Comparison of ENCODE assay signal across 9 cellular contexts in genomic region chrX:2351999-2352995, GRCh38.
DNase-seq lines count a peak whose midpoint lies in the region; ATAC-seq, FAIRE-seq and TF ChIP-seq lines count a peak whose summit lies in the region.
"Had no signal": no experiment of that assay in that cellular context is flagged by ENCODE, and none has a peak within 500 bp of the region (broad histone marks: within the 10 kb centered on the region; RNA-seq: fewer than 3 reads in every experiment).

No MANE protein-coding gene starts in this region.

- no peak for TF ChIP-seq POLR2A in H1 (IDR thresholded peaks at IDR 0.05; ENCODE audit: control extremely low read depth in 1 of 2, low read depth in 2 of 2, low read length in 2 of 2)

- WGBS in H1 (ENCODE audit: extremely low coverage in 1 of 2, insufficient coverage in 1 of 2, insufficient read length in 1 of 2, insufficient replicate concordance in 2 of 2, low coverage in 1 of 2, low lambda C conversion rate in 2 of 2, missing lambda C conversion rate in 1 of 2), 2 experiments = 91% methylated on average over 19 of the region's 19 CpGs; no CpG with 5 or more reads in 1 of the 2 experiments
- WGBS in mesodermal cell (ENCODE audit: insufficient coverage in 2 of 2), 2 experiments = 74 to 81% methylated on average over 12 to 16 of the region's 19 CpGs

- TF ChIP-seq CTCF in AG09319 (IDR thresholded peaks at IDR 0.05; ENCODE audit: low read depth, low read length) = no peak
- TF ChIP-seq CTCF in H1 (IDR thresholded peaks at IDR 0.05; ENCODE audit: control extremely low read depth in 1 of 3, insufficient read depth in 1 of 3, low read depth in 1 of 3, low read length in 3 of 3) = no peak
- TF ChIP-seq CTCF in WERI-Rb-1 (IDR thresholded peaks at IDR 0.05; ENCODE audit: low read depth, low read length) = no peak
- TF ChIP-seq CTCF in mucosa of descending colon (IDR thresholded peaks at IDR 0.05) = no peak

- H3K4me2 ChIP-seq in H1 (ENCODE audit: insufficient read depth in 1 of 2, low read depth in 2 of 2, low read length in 2 of 2) = no peak overlapping the region

- H2BK12ac ChIP-seq in H1 (ENCODE audit: low read depth, low read length) = no peak overlapping the region

- H3K4ac ChIP-seq in H1 (replicated peaks; ENCODE audit: insufficient read length, low read depth, low read length) = no peak overlapping the region

- intact Hi-C loops in mucosa of descending colon (cut with DNase I, micrococcal nuclease) = no loop called here

- H2BK20ac ChIP-seq in H1 (ENCODE audit: low read length) = no peak overlapping the region

- H3K23me2 ChIP-seq in H1 (ENCODE audit: low read depth, low read length) = no peaks in the 10 kb centered on the region

- CTCF ChIA-PET in H1 (lab: Charles Lee; ENCODE audit: partially characterized antibody) = no interaction called here

- H3K4me1 ChIP-seq in H1 (replicated peaks in 1 of 4; ENCODE audit: control insufficient read depth in 3 of 4, insufficient read depth in 4 of 4, low read length in 3 of 4) = no peaks in the 10 kb centered on the region
- H3K4me1 ChIP-seq in mesodermal cell (ENCODE audit: control insufficient read depth, insufficient read depth, low read length, poor library complexity, severe bottlenecking) = peaks cover 28% of the 10 kb centered on the region
- H3K4me1 ChIP-seq in mucosa of descending colon (ENCODE audit: low read depth) = no peaks in the 10 kb centered on the region

- H3K27ac ChIP-seq in H1 (ENCODE audit: low read depth, low read length) (no peak overlapping the region), mesodermal cell (ENCODE audit: low read depth, low read length, severe bottlenecking) (peak overlapping the region; percentile 84), WERI-Rb-1 (no peak overlapping the region)

- H3K4me3 ChIP-seq in H1 (ENCODE audit: extremely low read depth in 1 of 4, insufficient read depth in 2 of 4, low read depth in 3 of 4, low read length in 4 of 4) (no peak overlapping the region), mesodermal cell (ENCODE audit: extremely low read depth, insufficient read depth, low read length, poor library complexity, severe bottlenecking) (no peak overlapping the region), WERI-Rb-1 (ENCODE audit: low read depth, low read length) (no peak overlapping the region), mucosa of descending colon (no peak overlapping the region)

- no peak overlapping the region for H2BK15ac ChIP-seq in H1 (ENCODE audit: low read length)

- 0 out of 4 replicates have a peak, but pooled peaks cover 0 to 3% of the 10 kb centered on the region in 2 experiments for H3K79me2 ChIP-seq in H1 (ENCODE audit: control insufficient read depth in 1 of 2, insufficient read depth in 2 of 2, low read length in 2 of 2)

- POLR2A ChIA-PET in H1 (lab: Charles Lee; ENCODE audit: partially characterized antibody) = no interaction called here

- no peak overlapping the region for H3K23ac ChIP-seq in H1 (ENCODE audit: insufficient read length)

- no peak overlapping the region for H3K14ac ChIP-seq in H1 (ENCODE audit: insufficient read length)

- H4K5ac ChIP-seq in H1 (ENCODE audit: insufficient read length, low read depth, low read length) = no peak overlapping the region

- DNase-seq in AG09319 (ENCODE audit: extremely low read depth, low read depth) (peak; percentile 82), HK-2 (ENCODE audit: unreplicated experiment) (peak; percentile 71), H1 (ENCODE audit: low read depth in 1 of 2, low spot score in 2 of 2) (no peak), HPDE6-E6E7 (ENCODE audit: extremely low spot score) (no peak), WERI-Rb-1 (no peak), mucosa of descending colon (no peak), occipital lobe (lab: John Stamatoyannopoulos, UW) (no peak)

- peak overlapping the region; percentile 71 for H2BK5ac ChIP-seq in H1 (ENCODE audit: low read depth, low read length)

- no peak for TF ChIP-seq EP300 in H1 (IDR thresholded peaks at IDR 0.05; ENCODE audit: borderline replicate concordance in 1 of 2, low read depth in 2 of 2, low read length in 2 of 2)

- FAIRE-seq in H1 (lab: Jason Lieb, UNC) = no peak
- FAIRE-seq: G401.6 had no signal

- no peak overlapping the region for H3K56ac ChIP-seq in H1 (replicated peaks; ENCODE audit: insufficient read length, low read depth, low read length)

- TF ChIP-seq RAD21 in H1 (IDR thresholded peaks at IDR 0.05 in 1 of 2, conservative IDR thresholded peaks at IDR 0.05 in 1 of 2; ENCODE audit: low read depth in 2 of 2, low read length in 2 of 2) = no peak

- no peak overlapping the region for H2BK120ac ChIP-seq in H1 (replicated peaks; ENCODE audit: low read depth, low read length)

- no peaks in the 10 kb centered on the region for H3K9me3 ChIP-seq in H1 (ENCODE audit: insufficient read depth in 2 of 2, low read depth in 1 of 2, low read length in 1 of 2)
- no peaks in the 10 kb centered on the region for H3K9me3 ChIP-seq in mesodermal cell (ENCODE audit: control insufficient read depth, low read length)
- no peaks in the 10 kb centered on the region for H3K9me3 ChIP-seq in WERI-Rb-1 (ENCODE audit: severe bottlenecking)
- H3K9me3 ChIP-seq in mucosa of descending colon = peaks cover 3% of the 10 kb centered on the region

- H4K8ac ChIP-seq in H1 (ENCODE audit: extremely low read depth, insufficient read depth, low read length) = no peak overlapping the region

- no peak overlapping the region for H2AK5ac ChIP-seq in H1 (ENCODE audit: low read depth, low read length)

- H3K36me3 ChIP-seq in H1 (ENCODE audit: control insufficient read depth in 2 of 4, insufficient read depth in 4 of 4, low read length in 3 of 4) (no peaks in the 10 kb centered on the region; a peak in 1 of 8 replicates), mesodermal cell (ENCODE audit: control insufficient read depth, insufficient read depth, low read length) (peaks cover 3% of the 10 kb centered on the region), WERI-Rb-1 (no peaks in the 10 kb centered on the region), mucosa of descending colon (ENCODE audit: low read depth) (no peaks in the 10 kb centered on the region)

- no peak overlapping the region for H3K18ac ChIP-seq in H1 (ENCODE audit: extremely low read depth, low read length)

- H3K79me1 ChIP-seq in H1 (ENCODE audit: low read depth, low read length) = no peaks in the 10 kb centered on the region

- peaks cover 0 to 5% of the 10 kb centered on the region in 2 experiments for H4K20me1 ChIP-seq in H1 (replicated peaks in 1 of 2; ENCODE audit: control insufficient read depth in 1 of 2, insufficient read depth in 2 of 2, low read length in 2 of 2)

- no peak overlapping the region for H4K91ac ChIP-seq in H1 (replicated peaks; ENCODE audit: insufficient read length, low read length)

- H3K9ac ChIP-seq in H1 (replicated peaks in 1 of 4; ENCODE audit: extremely low read depth in 1 of 4, low read depth in 3 of 4, low read length in 3 of 4) = no peak overlapping the region

- H3K27me3 ChIP-seq in H1 (replicated peaks in 1 of 4; ENCODE audit: control insufficient read depth in 3 of 4, extremely low read depth in 1 of 4, insufficient read depth in 3 of 4, low read length in 3 of 4) (no peaks in the 10 kb centered on the region), WERI-Rb-1 (ENCODE audit: insufficient read depth, low read depth, severe bottlenecking) (no peaks in the 10 kb centered on the region)

- no peak overlapping the region for H2AFZ ChIP-seq in H1 (ENCODE audit: low read length)

- no peak for ATAC-seq in mucosa of descending colon

TF ChIP-seq in H1, 55 proteins besides CTCF, POLR2A, EP300 and RAD21:
- TF ChIP-seq RNF2 (IDR thresholded peaks at IDR 0.05; ENCODE audit: borderline replicate concordance, low read depth, low read length, missing control alignments, poor library complexity, severe bottlenecking) (no peak), EGR1 (IDR thresholded peaks at IDR 0.05; ENCODE audit: borderline replicate concordance, low read depth, low read length) (no peak), GTF2F1 (IDR thresholded peaks at IDR 0.05; ENCODE audit: borderline replicate concordance, low read depth, low read length) (no peak)
- TF ChIP-seq, protein P1, sequence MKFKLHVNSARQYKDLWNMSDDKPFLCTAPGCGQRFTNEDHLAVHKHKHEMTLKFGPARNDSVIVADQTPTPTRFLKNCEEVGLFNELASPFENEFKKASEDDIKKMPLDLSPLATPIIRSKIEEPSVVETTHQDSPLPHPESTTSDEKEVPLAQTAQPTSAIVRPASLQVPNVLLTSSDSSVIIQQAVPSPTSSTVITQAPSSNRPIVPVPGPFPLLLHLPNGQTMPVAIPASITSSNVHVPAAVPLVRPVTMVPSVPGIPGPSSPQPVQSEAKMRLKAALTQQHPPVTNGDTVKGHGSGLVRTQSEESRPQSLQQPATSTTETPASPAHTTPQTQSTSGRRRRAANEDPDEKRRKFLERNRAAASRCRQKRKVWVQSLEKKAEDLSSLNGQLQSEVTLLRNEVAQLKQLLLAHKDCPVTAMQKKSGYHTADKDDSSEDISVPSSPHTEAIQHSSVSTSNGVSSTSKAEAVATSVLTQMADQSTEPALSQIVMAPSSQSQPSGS (IDR thresholded peaks at IDR 0.05; ENCODE audit: low read length) = no peak
TF ChIP-seq in H1: peak in this region for 0.

Comparison
In these comparisons a context has a peak if more than half of its experiments do, and no peak if none do; other contexts are left out.
1. DNase-seq: peak in AG09319 (single experiment) and HK-2 (single experiment); none in H1 (0 of 2), HPDE6-E6E7 (single experiment), WERI-Rb-1 (single experiment), mucosa of descending colon (0 of 3) and occipital lobe (single experiment).